ENCODE assay signal across 1 cellular context in the genomic region with DNA sequence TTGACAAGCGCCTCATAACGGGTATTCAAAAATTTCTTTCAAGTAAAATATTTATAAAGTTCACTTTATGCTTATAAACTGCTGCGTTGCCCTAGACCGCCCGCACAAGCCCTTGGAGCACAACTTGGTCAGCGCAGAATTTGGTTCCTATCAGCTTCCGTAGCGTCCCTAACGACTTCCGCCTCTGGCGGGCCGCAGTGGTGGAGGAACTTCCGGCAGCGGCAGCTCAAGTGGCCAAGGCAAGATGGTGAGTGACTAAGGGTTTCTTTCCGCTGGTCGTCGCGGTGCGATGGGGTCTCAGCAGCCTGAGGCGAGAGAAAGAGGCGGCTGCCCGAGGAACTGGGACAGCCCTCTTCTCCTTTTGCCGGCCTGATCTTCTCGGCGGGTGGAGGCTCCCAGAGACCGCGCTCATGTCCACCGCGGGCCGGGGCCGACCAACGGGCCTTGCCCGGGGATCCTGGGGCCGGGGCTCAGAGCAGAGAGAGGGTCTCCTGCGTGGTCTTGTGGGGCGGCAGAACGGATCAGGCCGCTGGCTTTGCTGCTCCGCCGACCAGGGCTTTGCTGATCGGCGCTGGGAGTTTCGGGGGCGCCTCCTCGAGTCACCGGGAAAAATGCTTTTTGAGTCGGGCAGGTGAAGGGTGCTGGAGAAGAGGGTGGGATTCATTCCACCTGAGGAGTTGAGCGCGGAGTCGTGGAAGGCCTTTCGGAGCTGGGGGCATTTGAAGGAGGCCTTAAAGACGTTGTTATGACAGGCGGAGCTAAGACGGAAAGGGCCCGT.
TF ChIP-seq lines count a peak whose summit lies in the region.

A gene (plus strand): TSS at position 200 of the 778 bp plus-strand sequence. CDS start 45 bp downstream, at position 245.

TF ChIP-seq in SK-N-SH treated with all-trans-retinoic acid at 6 μM for 48 hours, 23 proteins besides CTCF, POLR2A, EP300 and RAD21 (continued from another document):
- TF ChIP-seq ZNF565 (CRISPR knock-in tag; conservative IDR thresholded peaks at IDR 0.05; ENCODE audit: low read depth), result no peak
- no peak for TF ChIP-seq GLIS3 (CRISPR knock-in tag; IDR thresholded peaks at IDR 0.05)
- no peak for TF ChIP-seq ESRRG (CRISPR knock-in tag; IDR thresholded peaks at IDR 0.05)
- TF ChIP-seq BACH2 (CRISPR knock-in tag; IDR thresholded peaks at IDR 0.05; ENCODE audit: borderline replicate concordance), result no peak
TF ChIP-seq in SK-N-SH treated with all-trans-retinoic acid at 6 μM for 48 hours: peak in this region for 0.
